In genomic region chr2:207163815-207164747, GRCh38 we compare ENCODE assay signal across 8 cellular contexts. TPM values are rescaled to one million over a fixed set of nuclear protein-coding genes. Genes with fewer than 3 reads are reported as not detected.
DNase-seq lines count a peak whose midpoint lies in the region; ATAC-seq, FAIRE-seq and TF ChIP-seq lines count a peak whose summit lies in the region.

No MANE protein-coding gene starts in this region.

- H3K27me3 ChIP-seq in astrocyte (ENCODE audit: insufficient read depth, low read length) = no peaks in the 10 kb centered on the region

- no peak for ATAC-seq in HG03196 (IDR thresholded peaks at IDR 0.05; ENCODE audit: unreplicated experiment)
- ATAC-seq in HG02885 (IDR thresholded peaks at IDR 0.05; ENCODE audit: poor library complexity, unreplicated experiment) = no peak
- no peak for ATAC-seq in GM19467 (IDR thresholded peaks at IDR 0.05; ENCODE audit: unreplicated experiment)

- peaks cover 39% of the 10 kb centered on the region for H3K4me1 Mint-ChIP-seq in astrocyte (ENCODE audit: low read depth, unreplicated experiment)

- peaks cover 2% of the 10 kb centered on the region for H3K9me3 Mint-ChIP-seq in astrocyte (ENCODE audit: unreplicated experiment)

- H3K4me3 Mint-ChIP-seq in astrocyte (ENCODE audit: unreplicated experiment) = peak overlapping the region; percentile 98

- H3K36me3 Mint-ChIP-seq in astrocyte (ENCODE audit: low read depth, unreplicated experiment) = peaks cover 3% of the 10 kb centered on the region

- H4K20me1 ChIP-seq in astrocyte (ENCODE audit: insufficient read depth, low read length) = peaks cover 44% of the 10 kb centered on the region

- no peak for FAIRE-seq in astrocyte (lab: Jason Lieb, UNC)

- no peak overlapping the region for H2AFZ ChIP-seq in astrocyte (ENCODE audit: low read depth, low read length)

- H3K9ac ChIP-seq in astrocyte (ENCODE audit: low read length) = peak overlapping the region; percentile 98

- peak overlapping the region; percentile 96 for H3K4me2 ChIP-seq in astrocyte (ENCODE audit: low read length)

- H3K27ac ChIP-seq in astrocyte (ENCODE audit: low read depth, low read length) = peak overlapping the region; percentile 98

- no peaks in the 10 kb centered on the region for H3K36me3 ChIP-seq in astrocyte (ENCODE audit: insufficient read depth, low read length)

- H3K4me3 ChIP-seq in astrocyte (ENCODE audit: insufficient read depth, low read depth, low read length) = peak overlapping the region; percentile 96

- no peak for TF ChIP-seq CTCF in astrocyte (IDR thresholded peaks at IDR 0.05; ENCODE audit: insufficient read depth, low read depth, low read length)

- H3K27me3 Mint-ChIP-seq in astrocyte (ENCODE audit: low read depth, unreplicated experiment) = no peaks in the 10 kb centered on the region

- peaks cover 67% of the 10 kb centered on the region for H3K79me2 ChIP-seq in astrocyte (ENCODE audit: insufficient read depth, low read length)

- peaks cover 44% of the 10 kb centered on the region for H3K4me1 ChIP-seq in astrocyte (ENCODE audit: insufficient read depth, low read length)

- no peaks in the 10 kb centered on the region for H3K9me3 ChIP-seq in astrocyte (ENCODE audit: insufficient read depth, low read depth, low read length)

- H3K27ac Mint-ChIP-seq in astrocyte (ENCODE audit: unreplicated experiment) = peak overlapping the region; percentile 99

- DNase-seq in EL = peak; percentile 54
- peak; percentile 2 for DNase-seq in NCI-H146 treated with DMSO at 0.1 percent for 48 hours (lab: John Stamatoyannopoulos, UW; ENCODE audit: unreplicated experiment)
- peak; percentile 44 for DNase-seq in astrocyte (ENCODE audit: low read depth)
- DNase-seq in hippocampal formation (lab: John Stamatoyannopoulos, UW) = peak; percentile 68 to 85
- DNase-seq in pulmonary artery endothelial cell (ENCODE audit: low read depth, low spot score) = peak; percentile 63

RNA-seq across cellular contexts. Expression of gene KLF7, which starts 1.7 kb away (rescaled TPM):
- total RNA-seq in astrocyte (76.5 and 81.2 TPM in 2 replicates), pulmonary artery endothelial cell (14.0 and 31.5 TPM in 2 replicates)

Comparison
In these comparisons a context has a peak if more than half of its experiments do, and no peak if none do; other contexts are left out.
1. DNase-seq: peak in every context shown above with its lines; median percentile 76 in hippocampal formation; 63 in pulmonary artery endothelial cell; 54 in EL; 44 in astrocyte; 2 in NCI-H146 treated with DMSO at 0.1 percent for 48 hours.